Comparison of ENCODE assay signal across 12 cellular contexts in genomic region chr1:27606708-27607238, GRCh38. TPM values are rescaled to one million over a fixed set of nuclear protein-coding genes. Genes with fewer than 3 reads are reported as not detected.
DNase-seq lines count a peak whose midpoint lies in the region; ATAC-seq and TF ChIP-seq lines count a peak whose summit lies in the region.
"Had no signal": no experiment of that assay in that cellular context is flagged by ENCODE, and none has a peak within 500 bp of the region (broad histone marks: within the 10 kb centered on the region; RNA-seq: fewer than 3 reads in every experiment).

No MANE protein-coding gene starts in this region.

- H3K27me3 ChIP-seq in NT2/D1 (ENCODE audit: insufficient read depth, insufficient read length) (peaks cover 6% of the 10 kb centered on the region), neural progenitor cell (no peaks in the 10 kb centered on the region), gastroesophageal sphincter (no peaks in the 10 kb centered on the region)

- TF ChIP-seq POLR2A in gastroesophageal sphincter (IDR thresholded peaks at IDR 0.05) = no peak

- no peak for ATAC-seq in GM19467 (IDR thresholded peaks at IDR 0.05; ENCODE audit: unreplicated experiment)
- ATAC-seq in gastroesophageal sphincter = no peak

- no peak overlapping the region for H2AFZ ChIP-seq in neural progenitor cell (replicated peaks)

- WGBS in gastroesophageal sphincter (ENCODE audit: low coverage in 1 of 2), 2 donors = 0% methylated on average over 1 of the region's 3 CpGs; no CpG with 5 or more reads in 1 of the 2 donors

- H3K27ac Mint-ChIP-seq in dendritic cell treated with granulocyte-macrophage colony-stimulating factor and Interleukin-4, amounts not matched to agents 40 ng/mL and 50 ng/mL, for 4 days = peak overlapping the region; percentile 37
- H3K27ac Mint-ChIP-seq in neural progenitor cell = peak overlapping the region; percentile 87

- H4K20me1 ChIP-seq in neural progenitor cell (ENCODE audit: low read depth) = peaks cover 14% of the 10 kb centered on the region

- intact Hi-C loops in dendritic cell treated with granulocyte-macrophage colony-stimulating factor and Interleukin-4, amounts not matched to agents 40 ng/mL and 50 ng/mL, for 4 days (cut with micrococcal nuclease) = loop anchor here (1.0 to 5.0 kb wide), 2 partner anchors 204 to 304 kb away; no protein-coding TSS in a partner anchor

- H3K9me3 Mint-ChIP-seq in dendritic cell treated with granulocyte-macrophage colony-stimulating factor and Interleukin-4, amounts not matched to agents 40 ng/mL and 50 ng/mL, for 4 days = no peaks in the 10 kb centered on the region
- no peaks in the 10 kb centered on the region for H3K9me3 Mint-ChIP-seq in neural progenitor cell

- H3K4me1 Mint-ChIP-seq in dendritic cell treated with granulocyte-macrophage colony-stimulating factor and Interleukin-4, amounts not matched to agents 40 ng/mL and 50 ng/mL, for 4 days (ENCODE audit: low read depth) = peaks cover 18% of the 10 kb centered on the region
- peaks cover 50% of the 10 kb centered on the region for H3K4me1 Mint-ChIP-seq in neural progenitor cell

- peaks cover 22% of the 10 kb centered on the region for H3K79me2 ChIP-seq in neural progenitor cell (ENCODE audit: low read depth)

- no peak for TF ChIP-seq EP300 in gastroesophageal sphincter (IDR thresholded peaks at IDR 0.05)

- H3K4me2 ChIP-seq in neural progenitor cell = peak overlapping the region; percentile 98

- TF ChIP-seq CTCF in neural progenitor cell (IDR thresholded peaks at IDR 0.05) = no peak
- no peak for TF ChIP-seq CTCF in gastroesophageal sphincter (IDR thresholded peaks at IDR 0.05)

- H3K27ac ChIP-seq in neural progenitor cell (peak overlapping the region; percentile 85), gastroesophageal sphincter (peak overlapping the region in 1 of 4 donors; percentile 11)

- H3K36me3 Mint-ChIP-seq in dendritic cell treated with granulocyte-macrophage colony-stimulating factor and Interleukin-4, amounts not matched to agents 40 ng/mL and 50 ng/mL, for 4 days (ENCODE audit: low read depth) = peaks cover 20% of the 10 kb centered on the region
- no peaks in the 10 kb centered on the region for H3K36me3 Mint-ChIP-seq in neural progenitor cell

- DNase-seq in DMS 273 (lab: John Stamatoyannopoulos, UW; ENCODE audit: unreplicated experiment) = peak; percentile 43
- no peak for DNase-seq in DMS 273 treated with DMSO at 0.1 percent for 48 hours (lab: John Stamatoyannopoulos, UW)
- DNase-seq in NT2/D1 (ENCODE audit: low read depth, low spot score) = no peak
- DNase-seq in neural progenitor cell (ENCODE audit: low spot score) = no peak
- DNase-seq in NK-92 treated with Interleukin-12 subunit alpha and Interleukin-12 subunit beta, amount 100 ng/mL, for 24 hours (lab: John Stamatoyannopoulos, UW) = no peak
- DNase-seq: 8988T, activated gamma-delta T cell, NCI-H2029 treated with DMSO at 0.1 percent for 48 hours had no signal

- H3K27me3 Mint-ChIP-seq in dendritic cell treated with granulocyte-macrophage colony-stimulating factor and Interleukin-4, amounts not matched to agents 40 ng/mL and 50 ng/mL, for 4 days = peaks cover 5% of the 10 kb centered on the region
- H3K27me3 Mint-ChIP-seq in neural progenitor cell (ENCODE audit: insufficient read depth, low read depth) = peaks cover 14% of the 10 kb centered on the region

- H3K9ac ChIP-seq in NT2/D1 (ENCODE audit: insufficient read length, low read depth) (peak overlapping the region; percentile 65), neural progenitor cell (no peak overlapping the region)

- H3K9me3 ChIP-seq in NT2/D1 (ENCODE audit: insufficient read depth, low read length) (no peaks in the 10 kb centered on the region), neural progenitor cell (ENCODE audit: low read depth) (no peaks in the 10 kb centered on the region), gastroesophageal sphincter (no peaks in the 10 kb centered on the region)

- H3K4me3 ChIP-seq in NT2/D1 (ENCODE audit: insufficient read length, low read depth) (no peak overlapping the region), neural progenitor cell (no peak overlapping the region), gastroesophageal sphincter (no peak overlapping the region)

- no peak overlapping the region for H3K4me3 Mint-ChIP-seq in dendritic cell treated with granulocyte-macrophage colony-stimulating factor and Interleukin-4, amounts not matched to agents 40 ng/mL and 50 ng/mL, for 4 days
- H3K4me3 Mint-ChIP-seq in neural progenitor cell = peak overlapping the region; percentile 94

- H3K36me3 ChIP-seq in NT2/D1 (ENCODE audit: insufficient read depth, insufficient read length, low read length) (no peaks in the 10 kb centered on the region), neural progenitor cell (no peaks in the 10 kb centered on the region), gastroesophageal sphincter (no peaks in the 10 kb centered on the region)

- H3K4me1 ChIP-seq in NT2/D1 (ENCODE audit: insufficient read depth, insufficient read length) (peaks cover 34% of the 10 kb centered on the region), neural progenitor cell (peaks cover 42% of the 10 kb centered on the region), gastroesophageal sphincter (peaks cover 0 to 40% (median 5%) of the 10 kb centered on the region in 3 donors)

- H3F3A ChIP-seq in neural progenitor cell (ENCODE audit: low read depth) = peaks cover 49% of the 10 kb centered on the region

RNA-seq across cellular contexts. Expression of gene AHDC1, which starts 2.8 kb away (rescaled TPM):
- total RNA-seq in neural progenitor cell (ENCODE audit: low replicate concordance) (7.0 and 26.5 TPM in 2 replicates), gastroesophageal sphincter (10 to 100 TPM; 18.2 to 50.3 (median 27.7) TPM)

RNA-seq across cellular contexts. Expression of gene FGR, which starts 28.2 kb away (rescaled TPM):
- total RNA-seq in neural progenitor cell (ENCODE audit: low replicate concordance) (not detected in 2 replicates), gastroesophageal sphincter (10 to 100 TPM in 3 of 4 donors, 1 to 10 TPM in 1; 9.2 to 17.8 (median 10.1) TPM)
- total RNA-seq: epithelial cell of proximal tubule had no signal

Comparison
In these comparisons a context has a peak if more than half of its experiments do, and no peak if none do; other contexts are left out.
1. RNA of gene FGR, which starts 28.2 kb away (total RNA-seq): 9.2 to 17.8 TPM in gastroesophageal sphincter; not detected in neural progenitor cell; every median in the first group is over 10 times any median in the second.